ENCODE assay signal across 29 cellular contexts in the genomic region with DNA sequence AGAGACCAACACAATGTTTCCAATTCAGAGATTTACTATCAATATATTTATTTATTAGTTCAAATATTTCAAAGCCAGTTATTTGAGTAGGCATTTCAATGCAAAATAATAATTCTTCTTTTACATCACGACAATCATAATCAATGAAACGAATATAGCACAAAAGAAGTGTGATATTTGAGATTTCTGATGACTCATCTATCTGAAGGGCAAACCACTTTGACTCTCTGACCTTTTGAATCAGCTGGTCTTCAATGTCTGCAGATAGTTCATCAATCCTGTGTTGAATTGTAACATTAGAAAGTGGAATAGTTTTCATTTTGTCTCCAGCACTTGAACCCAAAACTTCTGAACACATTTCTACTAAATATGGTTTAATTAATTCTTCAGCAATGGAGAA. TPM values are rescaled to one million over a fixed set of nuclear protein-coding genes. Genes with fewer than 3 reads are reported as not detected.
"Had no signal": no experiment of that assay in that cellular context is flagged by ENCODE, and none has a peak within 500 bp of the region (broad histone marks: within the 10 kb centered on the region; RNA-seq: fewer than 3 reads in every experiment).

No MANE protein-coding gene starts in this region.

- H3K27me3 ChIP-seq: Peyer's patch had no signal

- ATAC-seq: activated CD8-positive, alpha-beta memory T cell treated with anti-CD3 and anti-CD28 coated beads, Interleukin-2, amount 10 ng/mL, durations not matched to agents 7 days and 5 days; PC-3 had no signal

- H3K9me3 Mint-ChIP-seq: activated CD4-positive, alpha-beta memory T cell treated with anti-CD3 and anti-CD28 coated beads, Interleukin-2, amount 10 ng/mL, durations not matched to agents 7 days and 5 days; activated naive CD4-positive, alpha-beta T cell treated with anti-CD3 and anti-CD28 coated beads, Interleukin-2, amount 10 ng/mL, durations not matched to agents 7 days and 5 days had no signal

- H3K9ac ChIP-seq: KMS-11 had no signal

- H3K27ac Mint-ChIP-seq: activated CD4-positive, alpha-beta memory T cell treated with anti-CD3 and anti-CD28 coated beads, Interleukin-2, amount 10 ng/mL, durations not matched to agents 7 days and 5 days; activated CD8-positive, alpha-beta memory T cell treated with anti-CD3 and anti-CD28 coated beads, Interleukin-2, amount 10 ng/mL, durations not matched to agents 7 days and 5 days; activated naive CD4-positive, alpha-beta T cell treated with anti-CD3 and anti-CD28 coated beads, Interleukin-2, amount 10 ng/mL, durations not matched to agents 7 days and 5 days had no signal

- H3K4me2 ChIP-seq: KMS-11 had no signal

- H3K36me3 ChIP-seq: WERI-Rb-1 had no signal

- H3K9me3 ChIP-seq: Peyer's patch had no signal

- H3K27ac ChIP-seq: KMS-11, Peyer's patch, WERI-Rb-1 had no signal

- H3K27me3 Mint-ChIP-seq: activated CD4-positive, alpha-beta memory T cell treated with anti-CD3 and anti-CD28 coated beads, Interleukin-2, amount 10 ng/mL, durations not matched to agents 7 days and 5 days; activated CD8-positive, alpha-beta memory T cell treated with anti-CD3 and anti-CD28 coated beads, Interleukin-2, amount 10 ng/mL, durations not matched to agents 7 days and 5 days; activated naive CD4-positive, alpha-beta T cell treated with anti-CD3 and anti-CD28 coated beads, Interleukin-2, amount 10 ng/mL, durations not matched to agents 7 days and 5 days; activated naive CD8-positive, alpha-beta T cell had no signal

- H3K4me3 ChIP-seq: Peyer's patch had no signal

- H3K4me3 Mint-ChIP-seq: activated CD4-positive, alpha-beta memory T cell treated with anti-CD3 and anti-CD28 coated beads, Interleukin-2, amount 10 ng/mL, durations not matched to agents 7 days and 5 days; activated CD8-positive, alpha-beta memory T cell treated with anti-CD3 and anti-CD28 coated beads, Interleukin-2, amount 10 ng/mL, durations not matched to agents 7 days and 5 days; activated naive CD4-positive, alpha-beta T cell treated with anti-CD3 and anti-CD28 coated beads, Interleukin-2, amount 10 ng/mL, durations not matched to agents 7 days and 5 days; activated naive CD8-positive, alpha-beta T cell had no signal

- DNase-seq: activated CD4-positive, alpha-beta memory T cell treated with anti-CD3 and anti-CD28 coated beads, Interleukin-2, amount 10 ng/mL, durations not matched to agents 7 days and 5 days; activated CD4-positive, alpha-beta T cell treated with anti-CD3 and anti-CD28 coated beads for 1 hour; activated CD4-positive, alpha-beta T cell treated with anti-CD3 and anti-CD28 coated beads for 48 hours; activated CD4-positive, CD25-positive, alpha-beta regulatory T cell; activated CD8-positive, alpha-beta memory T cell treated with anti-CD3 and anti-CD28 coated beads for 24 hours; activated CD8-positive, alpha-beta memory T cell treated with anti-CD3 and anti-CD28 coated beads, Interleukin-2, amount 10 ng/mL, durations not matched to agents 7 days and 5 days; activated CD8-positive, alpha-beta memory T cell treated with anti-CD3 and anti-CD28 coated beads, Interleukin-2, amount 50 U/mL, for 48 hours; activated gamma-delta T cell treated with Interleukin-2 at 50 U/mL for 16 hours; activated naive CD4-positive, alpha-beta T cell treated with anti-CD3 and anti-CD28 coated beads, Interleukin-2, amount 10 ng/mL, durations not matched to agents 7 days and 5 days; activated T-cell treated with anti-CD3 and anti-CD28 coated beads, Interleukin-2, amount 50 U/mL, for 1 hour; amniotic stem cell; aorta; MM.1S; MV-4-11; NCI-H1092; NCI-H1436 treated with DMSO at 0.1 percent for 48 hours; NCI-H1694 treated with DMSO at 0.1 percent for 48 hours; NCI-H2029; NCI-H345; NCI-H524 treated with DMSO at 0.1 percent for 48 hours; PC-3; Peyer's patch; RPMI8226; SHP77 treated with DMSO at 0.1 percent for 48 hours; SW 1271; T1000; WERI-Rb-1 had no signal

RNA-seq across cellular contexts. Expression of a gene that starts 58.7 kb away (rescaled TPM):
- total RNA-seq: PC-3 had no signal
